8 cellular contexts compared by ENCODE assay signal in genomic region chr2:168247341-168248305, GRCh38. TPM values are rescaled to one million over a fixed set of nuclear protein-coding genes. Genes with fewer than 3 reads are reported as not detected.
DNase-seq lines count a peak whose midpoint lies in the region; ATAC-seq and TF ChIP-seq lines count a peak whose summit lies in the region.

Gene STK39, minus strand, starts transcription at chr2:168247595. Its CDS starts 160 bp downstream, at chr2:168247435.

- ATAC-seq in GM18870 (IDR thresholded peaks at IDR 0.05; ENCODE audit: unreplicated experiment) (peak; percentile 46), HG03139 (IDR thresholded peaks at IDR 0.05; ENCODE audit: unreplicated experiment) (peak; percentile 75)
- ATAC-seq in activated CD4-positive, alpha-beta T cell treated with anti-CD3 and anti-CD28 coated beads for 36 hours: peak; percentile 73

- H3K9me3 ChIP-seq in AG04450 (ENCODE audit: control insufficient read depth, insufficient read depth, low read length): no peaks in the 10 kb centered on the region
- H3K9me3 ChIP-seq in colonic mucosa: no peaks in the 10 kb centered on the region

- no peaks in the 10 kb centered on the region for H3K27me3 Mint-ChIP-seq in activated CD4-positive, alpha-beta T cell treated with anti-CD3 and anti-CD28 coated beads for 36 hours

- H3K4me3 Mint-ChIP-seq in activated CD4-positive, alpha-beta T cell treated with anti-CD3 and anti-CD28 coated beads for 36 hours: peak within 1 kb of the TSS; percentile 94

- peaks cover 14% of the 10 kb centered on the region for H3K36me3 Mint-ChIP-seq in activated CD4-positive, alpha-beta T cell treated with anti-CD3 and anti-CD28 coated beads for 36 hours (ENCODE audit: low read depth)

- H3K27ac ChIP-seq in AG04450 (ENCODE audit: low read depth, low read length): peak within 1 kb of the TSS; percentile 70
- peak within 1 kb of the TSS; percentile 86 for H3K27ac ChIP-seq in colonic mucosa
- peak within 1 kb of the TSS; percentile 85 for H3K27ac ChIP-seq in layer of hippocampus (ENCODE audit: low read depth, low read length)

- H3K27me3 ChIP-seq in AG04450 (ENCODE audit: control insufficient read depth, insufficient read depth, low read length): no peaks in the 10 kb centered on the region
- H3K27me3 ChIP-seq in colonic mucosa: no peaks in the 10 kb centered on the region
- H3K27me3 ChIP-seq in layer of hippocampus (ENCODE audit: control insufficient read depth, insufficient read depth, low read length): no peaks in the 10 kb centered on the region

- H3K27ac Mint-ChIP-seq in activated CD4-positive, alpha-beta T cell treated with anti-CD3 and anti-CD28 coated beads for 36 hours: peak within 1 kb of the TSS; percentile 96

- POLR2A ChIA-PET in AG04450 (lab: Yijun Ruan, JAX): interaction anchor here (0.6 kb wide), 2 partner anchors 29 to 194 kb away, joined by 3 to 7 read pairs; no protein-coding TSS in a partner anchor
- POLR2A ChIA-PET in activated CD4-positive, alpha-beta T cell treated with anti-CD3 and anti-CD28 coated beads for 36 hours (lab: Charles Lee): interaction anchor here (0.9 kb wide), 1 partner anchor 36 kb away, joined by 3 read pairs; no protein-coding TSS in a partner anchor

- TF ChIP-seq CTCF in AG04450 (IDR thresholded peaks at IDR 0.05; ENCODE audit: low read depth, low read length) (no peak), colonic mucosa (IDR thresholded peaks at IDR 0.05) (no peak)

- intact Hi-C loops in activated CD4-positive, alpha-beta T cell treated with anti-CD3 and anti-CD28 coated beads for 36 hours (cut with DNase I, micrococcal nuclease): loop anchor here (1.0 to 10.0 kb wide), 13 partner anchors 35 to 1577 kb away; partner anchors contain the start of genes CERS6 (in 2 of the 2), LRP2 (in 1 of the 2), METTL5 (in 1 of the 2) and UBR3 (in 1 of the 2)
- intact Hi-C loops in colonic mucosa (cut with DNase I): loop anchor here (5.0 kb wide), 1 partner anchor 110 kb away; no protein-coding TSS in a partner anchor

- peaks cover 28% of the 10 kb centered on the region for H3K4me1 Mint-ChIP-seq in activated CD4-positive, alpha-beta T cell treated with anti-CD3 and anti-CD28 coated beads for 36 hours

- H3K9me3 Mint-ChIP-seq in activated CD4-positive, alpha-beta T cell treated with anti-CD3 and anti-CD28 coated beads for 36 hours (ENCODE audit: low read depth): no peaks in the 10 kb centered on the region

- H3K4me3 ChIP-seq in AG04450 (ENCODE audit: low read depth, low read length) (peak within 1 kb of the TSS; percentile 83), colonic mucosa (peak within 1 kb of the TSS; percentile 75)

- peak within 1 kb of the TSS; percentile 78 to 94 for H3K9ac ChIP-seq in colonic mucosa (ENCODE audit: low read depth in 2 of 2, low read length in 2 of 2)

- peaks cover 13% of the 10 kb centered on the region for H3K4me1 ChIP-seq in colonic mucosa

- no peaks in the 10 kb centered on the region for H3K36me3 ChIP-seq in colonic mucosa

- CTCF ChIA-PET in AG04450 (lab: Charles Lee): no interaction called here
- CTCF ChIA-PET in activated CD4-positive, alpha-beta T cell treated with anti-CD3 and anti-CD28 coated beads for 36 hours (lab: Charles Lee): interaction anchor here (1.4 kb wide), 1 partner anchor 87 kb away, joined by 7 read pairs; no protein-coding TSS in a partner anchor

- DNase-seq in AG04450 (ENCODE audit: low read depth, low spot score) (no peak), NCI-H446 treated with DMSO at 0.1 percent for 48 hours (lab: John Stamatoyannopoulos, UW) (peak; percentile 29), colonic mucosa (peak; percentile 76)
- peak; percentile 87 for DNase-seq in activated CD4-positive, alpha-beta T cell treated with anti-CD3 and anti-CD28 coated beads for 36 hours
- DNase-seq in stimulated activated CD4-positive, alpha-beta T cell treated with anti-CD3 and anti-CD28 coated beads, Interleukin-1b, Interleukin-23, amount 100 ng/mL, for 4 hours (ENCODE audit: low read depth in 2 of 2): peak; percentile 68 to 72

RNA-seq across cellular contexts. Expression of gene STK39, which starts in this region (rescaled TPM):
- 18.8 and 25.2 TPM in 2 replicates for polyA plus RNA-seq in AG04450 (2011; rRNA removed)
- polyA minus RNA-seq in AG04450 (2011; rRNA and poly(A)+ RNA removed): 10.4 and 16.5 TPM in 2 replicates
- 10 to 100 TPM; 42.1 to 44.5 TPM for total RNA-seq in activated CD4-positive, alpha-beta T cell treated with anti-CD3 and anti-CD28 coated beads for 36 hours
- 10 to 100 TPM; 35.9 to 41.2 TPM for total RNA-seq in colonic mucosa
